In the genomic region with DNA sequence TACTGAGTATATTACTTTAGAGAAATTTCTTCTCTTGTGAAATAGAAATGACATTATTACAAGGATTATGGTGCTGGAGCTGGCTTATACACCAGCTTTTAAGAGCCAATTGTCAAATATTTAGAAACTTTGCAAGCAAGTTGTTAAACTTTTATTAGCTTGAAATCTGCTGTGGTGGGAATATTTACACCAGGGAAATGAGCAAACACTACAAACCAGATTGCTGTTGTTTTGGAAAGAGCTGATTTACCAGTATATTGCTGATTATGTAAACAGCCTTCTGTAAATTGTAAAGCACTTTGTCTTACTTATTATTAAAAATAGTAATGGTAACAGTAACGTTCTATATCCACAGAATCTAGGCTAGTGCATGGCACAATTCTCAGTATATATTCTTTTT, we compare ENCODE assay signal across 32 cellular contexts.
"Had no signal": no experiment of that assay in that cellular context is flagged by ENCODE, and none has a peak within 500 bp of the region (broad histone marks: within the 10 kb centered on the region; RNA-seq: fewer than 3 reads in every experiment).

No MANE protein-coding gene starts in this region.

- H3K27me3 ChIP-seq: ascending aorta, brain microvascular endothelial cell, dorsolateral prefrontal cortex, gastrocnemius medialis, heart right ventricle had no signal

- H3K27ac Mint-ChIP-seq: activated CD4-positive, alpha-beta memory T cell treated with anti-CD3 and anti-CD28 coated beads for 36 hours; activated CD4-positive, alpha-beta T cell treated with anti-CD3 and anti-CD28 coated beads for 36 hours; activated CD4-positive, alpha-beta T cell treated with anti-CD3 and anti-CD28 coated beads, Interleukin-2, amount 10 ng/mL, durations not matched to agents 24 days and 14 days; activated CD8-positive, alpha-beta memory T cell treated with anti-CD3 and anti-CD28 coated beads, Interleukin-2, amount 10 ng/mL, durations not matched to agents 7 days and 5 days; activated CD8-positive, alpha-beta T cell treated with anti-CD3 and anti-CD28 coated beads, Interleukin-2, amount 10 ng/mL, durations not matched to agents 7 days and 5 days; activated naive CD4-positive, alpha-beta T cell treated with anti-CD3 and anti-CD28 coated beads for 36 hours; activated naive CD4-positive, alpha-beta T cell treated with anti-CD3 and anti-CD28 coated beads, Interleukin-2, amount 50 U/mL, for 24 hours; activated naive CD8-positive, alpha-beta T cell treated with anti-CD3 and anti-CD28 coated beads, Interleukin-2, amount 10 ng/mL, durations not matched to agents 7 days and 5 days; activated T-helper 1 cell treated with anti-CD3 and anti-CD28 coated beads, Interleukin-12 subunit alpha, Interleukin-12 subunit beta, Interleukin-2, Interleukin-4 antibody, amounts not matched to agents 30 ng/mL and 10 ng/mL and 1 ng/mL, durations not matched to agents 14 hours and 24 hours and 36 hours; activated T-helper 2 cell treated with anti-CD3 and anti-CD28 coated beads, Interferon-gamma antibody, Interleukin-2, Interleukin-4, amounts not matched to agents 10 μg/mL and 5 μg/mL and 100 μg/mL, durations not matched to agents 14 hours and 24 hours and 36 hours; dendritic cell treated with granulocyte-macrophage colony-stimulating factor and Interleukin-4, amounts not matched to agents 40 ng/mL and 50 ng/mL, for 4 days; endodermal cell; T-helper 17 cell; T-helper 2 cell treated with Interferon-gamma antibody and Interleukin-4, amounts not matched to agents 5 μg/mL and 100 μg/mL, for 36 hours had no signal

- DNase-seq: activated CD4-positive, alpha-beta memory T cell treated with anti-CD3 and anti-CD28 coated beads for 36 hours; activated CD4-positive, alpha-beta T cell treated with anti-CD3 and anti-CD28 coated beads for 36 hours; activated CD4-positive, alpha-beta T cell treated with anti-CD3 and anti-CD28 coated beads, Interleukin-2, amount 10 ng/mL, durations not matched to agents 24 days and 14 days; activated CD4-positive, CD25-positive, alpha-beta regulatory T cell; activated CD4-positive, CD25-positive, alpha-beta regulatory T cell treated with anti-CD3 and anti-CD28 coated beads, Interleukin-2, amount 50 U/mL, for 72 hours; activated CD8-positive, alpha-beta memory T cell treated with anti-CD3 and anti-CD28 coated beads, Interleukin-2, amount 10 ng/mL, durations not matched to agents 7 days and 5 days; activated CD8-positive, alpha-beta memory T cell treated with anti-CD3 and anti-CD28 coated beads, Interleukin-2, amount 50 U/mL, for 4 hours; activated CD8-positive, alpha-beta T cell treated with anti-CD3 and anti-CD28 coated beads, Interleukin-2, amount 10 ng/mL, durations not matched to agents 7 days and 5 days; activated effector memory CD4-positive, alpha-beta T cell treated with anti-CD3 and anti-CD28 coated beads, Interleukin-2, amount 50 U/mL, for 16 hours; activated naive CD4-positive, alpha-beta T cell treated with anti-CD3 and anti-CD28 coated beads for 36 hours; activated naive CD8-positive, alpha-beta T cell treated with anti-CD3 and anti-CD28 coated beads, Interleukin-2, amount 10 ng/mL, durations not matched to agents 7 days and 5 days; activated T-cell treated with anti-CD3 and anti-CD28 coated beads, Interleukin-2, amount 50 U/mL, for 1 hour; activated T-cell treated with anti-CD3 and anti-CD28 coated beads, Interleukin-2, amount 50 U/mL, for 48 hours; brain microvascular endothelial cell; dorsolateral prefrontal cortex; effector memory CD4-positive, alpha-beta T cell; endodermal cell; foreskin keratinocyte; gastrocnemius medialis; heart right ventricle; T-helper 1 cell; T-helper 17 cell; T1000 had no signal

- H3K4me1 ChIP-seq: ascending aorta, foreskin keratinocyte had no signal

- H3K36me3 Mint-ChIP-seq: activated CD4-positive, alpha-beta memory T cell treated with anti-CD3 and anti-CD28 coated beads for 36 hours; activated CD8-positive, alpha-beta memory T cell treated with anti-CD3 and anti-CD28 coated beads, Interleukin-2, amount 10 ng/mL, durations not matched to agents 7 days and 5 days; activated naive CD4-positive, alpha-beta T cell treated with anti-CD3 and anti-CD28 coated beads, Interleukin-2, amount 50 U/mL, for 24 hours; activated naive CD8-positive, alpha-beta T cell treated with anti-CD3 and anti-CD28 coated beads, Interleukin-2, amount 10 ng/mL, durations not matched to agents 7 days and 5 days had no signal

- H3K36me3 ChIP-seq: brain microvascular endothelial cell had no signal

- H3K27ac ChIP-seq: ascending aorta, brain microvascular endothelial cell, coronary artery, dorsolateral prefrontal cortex, foreskin keratinocyte, gastrocnemius medialis, heart right ventricle had no signal

- H3K9me3 Mint-ChIP-seq: activated CD4-positive, alpha-beta memory T cell treated with anti-CD3 and anti-CD28 coated beads for 36 hours; activated CD4-positive, alpha-beta T cell treated with anti-CD3 and anti-CD28 coated beads, Interleukin-2, amount 10 ng/mL, durations not matched to agents 24 days and 14 days; activated naive CD4-positive, alpha-beta T cell treated with anti-CD3 and anti-CD28 coated beads for 36 hours; activated naive CD4-positive, alpha-beta T cell treated with anti-CD3 and anti-CD28 coated beads, Interleukin-2, amount 50 U/mL, for 24 hours; activated naive CD8-positive, alpha-beta T cell treated with anti-CD3 and anti-CD28 coated beads, Interleukin-2, amount 10 ng/mL, durations not matched to agents 7 days and 5 days; activated T-helper 1 cell treated with anti-CD3 and anti-CD28 coated beads, Interleukin-12 subunit alpha, Interleukin-12 subunit beta, Interleukin-2, Interleukin-4 antibody, amounts not matched to agents 30 ng/mL and 10 ng/mL and 1 ng/mL, durations not matched to agents 14 hours and 24 hours and 36 hours; activated T-helper 2 cell treated with anti-CD3 and anti-CD28 coated beads, Interferon-gamma antibody, Interleukin-2, Interleukin-4, amounts not matched to agents 10 μg/mL and 5 μg/mL and 100 μg/mL, durations not matched to agents 14 hours and 24 hours and 36 hours; central memory CD8-positive, alpha-beta T cell; dendritic cell treated with granulocyte-macrophage colony-stimulating factor and Interleukin-4, amounts not matched to agents 40 ng/mL and 50 ng/mL, for 4 days; endodermal cell; T-helper 2 cell treated with Interferon-gamma antibody and Interleukin-4, amounts not matched to agents 5 μg/mL and 100 μg/mL, for 36 hours had no signal

- H3K9me3 ChIP-seq: ascending aorta, gastrocnemius medialis, heart right ventricle had no signal

- ATAC-seq: activated CD4-positive, alpha-beta T cell treated with anti-CD3 and anti-CD28 coated beads for 36 hours; activated CD8-positive, alpha-beta memory T cell treated with anti-CD3 and anti-CD28 coated beads, Interleukin-2, amount 10 ng/mL, durations not matched to agents 7 days and 5 days; activated CD8-positive, alpha-beta T cell treated with anti-CD3 and anti-CD28 coated beads, Interleukin-2, amount 10 ng/mL, durations not matched to agents 7 days and 5 days; esophagus mucosa; foreskin keratinocyte; gastrocnemius medialis; heart right ventricle; T-helper 17 cell had no signal

- H3K4me3 ChIP-seq: ascending aorta, coronary artery, dorsolateral prefrontal cortex, gastrocnemius medialis, heart right ventricle had no signal
